In genomic region chr3:40615110-40615915, GRCh38 we compare ENCODE assay signal across 9 cellular contexts.
DNase-seq lines count a peak whose midpoint lies in the region; ATAC-seq and TF ChIP-seq lines count a peak whose summit lies in the region.
"Had no signal": no experiment of that assay in that cellular context is flagged by ENCODE, and none has a peak within 500 bp of the region (broad histone marks: within the 10 kb centered on the region; RNA-seq: fewer than 3 reads in every experiment).

No MANE protein-coding gene starts in this region.

- no peak for ATAC-seq in mucosa of descending colon
- ATAC-seq in activated CD8-positive, alpha-beta T cell treated with anti-CD3 and anti-CD28 coated beads, Interleukin-2, amount 10 ng/mL, durations not matched to agents 7 days and 5 days = no peak

- H3K36me3 ChIP-seq in HAP-1 (replicated peaks) = no peaks in the 10 kb centered on the region
- H3K36me3 ChIP-seq in rectal smooth muscle tissue (ENCODE audit: control insufficient read depth, insufficient read depth, low read length) = no peaks in the 10 kb centered on the region
- no peaks in the 10 kb centered on the region for H3K36me3 ChIP-seq in mucosa of descending colon (ENCODE audit: low read depth)

- H3K27ac Mint-ChIP-seq in activated CD8-positive, alpha-beta T cell treated with anti-CD3 and anti-CD28 coated beads, Interleukin-2, amount 10 ng/mL, durations not matched to agents 7 days and 5 days = no peak overlapping the region
- H3K27ac Mint-ChIP-seq in activated naive CD8-positive, alpha-beta T cell treated with anti-CD3 and anti-CD28 coated beads for 36 hours = no peak overlapping the region

- DNase-seq in HAP-1 (ENCODE audit: low spot score in 2 of 2) (peak; percentile 73 to 79), SK-N-DZ (ENCODE audit: low spot score) (peak; percentile 76), hippocampal formation (lab: John Stamatoyannopoulos, UW) (peak; percentile 15 to 32), mucosa of descending colon (no peak)
- no peak for DNase-seq in activated CD8-positive, alpha-beta T cell treated with anti-CD3 and anti-CD28 coated beads, Interleukin-2, amount 10 ng/mL, durations not matched to agents 7 days and 5 days
- DNase-seq in activated naive CD8-positive, alpha-beta T cell treated with anti-CD3 and anti-CD28 coated beads for 36 hours = no peak
- DNase-seq: DND-41; effector CD4-positive, alpha-beta T cell had no signal

- H3K9me3 Mint-ChIP-seq in activated CD8-positive, alpha-beta T cell treated with anti-CD3 and anti-CD28 coated beads, Interleukin-2, amount 10 ng/mL, durations not matched to agents 7 days and 5 days (ENCODE audit: insufficient read depth) = no peaks in the 10 kb centered on the region
- no peaks in the 10 kb centered on the region for H3K9me3 Mint-ChIP-seq in activated naive CD8-positive, alpha-beta T cell treated with anti-CD3 and anti-CD28 coated beads for 36 hours

- CTCF ChIA-PET in activated CD8-positive, alpha-beta T cell treated with anti-CD3 and anti-CD28 coated beads, Interleukin-2, amount 10 ng/mL, durations not matched to agents 7 days and 5 days (lab: Charles Lee) = no interaction called here

- no peak overlapping the region for H3K27ac ChIP-seq in rectal smooth muscle tissue (ENCODE audit: low read depth, low read length)

- intact Hi-C loops in mucosa of descending colon (cut with DNase I, micrococcal nuclease) = no loop called here

- H3K9me3 ChIP-seq in HAP-1 (no peaks in the 10 kb centered on the region), mucosa of descending colon (no peaks in the 10 kb centered on the region)

- H3K27me3 Mint-ChIP-seq in activated CD8-positive, alpha-beta T cell treated with anti-CD3 and anti-CD28 coated beads, Interleukin-2, amount 10 ng/mL, durations not matched to agents 7 days and 5 days (ENCODE audit: low read depth) = peaks cover 33% of the 10 kb centered on the region
- H3K27me3 Mint-ChIP-seq in activated naive CD8-positive, alpha-beta T cell treated with anti-CD3 and anti-CD28 coated beads for 36 hours = peaks cover 44% of the 10 kb centered on the region

- no peak overlapping the region for H3K4me3 Mint-ChIP-seq in activated CD8-positive, alpha-beta T cell treated with anti-CD3 and anti-CD28 coated beads, Interleukin-2, amount 10 ng/mL, durations not matched to agents 7 days and 5 days
- H3K4me3 Mint-ChIP-seq in activated naive CD8-positive, alpha-beta T cell treated with anti-CD3 and anti-CD28 coated beads for 36 hours = no peak overlapping the region

- H3K27me3 ChIP-seq in HAP-1 (ENCODE audit: low read depth) (no peaks in the 10 kb centered on the region), rectal smooth muscle tissue (ENCODE audit: control insufficient read depth, insufficient read depth, low read length) (peaks cover 1% of the 10 kb centered on the region)

- H3K9ac ChIP-seq in rectal smooth muscle tissue (ENCODE audit: low read length) = no peak overlapping the region

- no peaks in the 10 kb centered on the region for H3K36me3 Mint-ChIP-seq in activated CD8-positive, alpha-beta T cell treated with anti-CD3 and anti-CD28 coated beads, Interleukin-2, amount 10 ng/mL, durations not matched to agents 7 days and 5 days (ENCODE audit: low read depth)
- no peaks in the 10 kb centered on the region for H3K36me3 Mint-ChIP-seq in activated naive CD8-positive, alpha-beta T cell treated with anti-CD3 and anti-CD28 coated beads for 36 hours

- TF ChIP-seq CTCF in mucosa of descending colon (IDR thresholded peaks at IDR 0.05) = no peak

- in situ Hi-C loops in HAP-1 (cut with MboI; ENCODE audit: low sequenced_read_pairs) = no loop called here

- POLR2A ChIA-PET in activated CD8-positive, alpha-beta T cell treated with anti-CD3 and anti-CD28 coated beads, Interleukin-2, amount 10 ng/mL, durations not matched to agents 7 days and 5 days (lab: Charles Lee) = no interaction called here

- H3K4me1 ChIP-seq in HAP-1 (peaks cover 14% of the 10 kb centered on the region), rectal smooth muscle tissue (ENCODE audit: control insufficient read depth, insufficient read depth, low read length) (no peaks in the 10 kb centered on the region), mucosa of descending colon (ENCODE audit: low read depth) (no peaks in the 10 kb centered on the region)

- H3K4me3 ChIP-seq in HAP-1 = peak overlapping the region; percentile 17
- peak overlapping the region; percentile 6 for H3K4me3 ChIP-seq in rectal smooth muscle tissue (ENCODE audit: low read length)
- no peak overlapping the region for H3K4me3 ChIP-seq in mucosa of descending colon

- no peaks in the 10 kb centered on the region for H3K4me1 Mint-ChIP-seq in activated CD8-positive, alpha-beta T cell treated with anti-CD3 and anti-CD28 coated beads, Interleukin-2, amount 10 ng/mL, durations not matched to agents 7 days and 5 days (ENCODE audit: low read depth)
- H3K4me1 Mint-ChIP-seq in activated naive CD8-positive, alpha-beta T cell treated with anti-CD3 and anti-CD28 coated beads for 36 hours = no peaks in the 10 kb centered on the region

Comparison
In these comparisons a context has a peak if more than half of its experiments do, and no peak if none do; other contexts are left out.
1. DNase-seq: peak in HAP-1 (2 of 2), SK-N-DZ (single experiment) and hippocampal formation (2 of 2); none in mucosa of descending colon (0 of 3), activated CD8-positive, alpha-beta T cell treated with anti-CD3 and anti-CD28 coated beads, Interleukin-2, amount 10 ng/mL, durations not matched to agents 7 days and 5 days (single experiment) and activated naive CD8-positive, alpha-beta T cell treated with anti-CD3 and anti-CD28 coated beads for 36 hours (single experiment).